In genomic region chr3:181695661-181696491, GRCh38 we compare ENCODE assay signal across 9 cellular contexts. TPM values are rescaled to one million over a fixed set of nuclear protein-coding genes. Genes with fewer than 3 reads are reported as not detected.
DNase-seq lines count a peak whose midpoint lies in the region; ATAC-seq and TF ChIP-seq lines count a peak whose summit lies in the region.
"Had no signal": no experiment of that assay in that cellular context is flagged by ENCODE, and none has a peak within 500 bp of the region (broad histone marks: within the 10 kb centered on the region; RNA-seq: fewer than 3 reads in every experiment).

No MANE protein-coding gene starts in this region.

- TF ChIP-seq CTCF in lower leg skin (IDR thresholded peaks at IDR 0.05) = no peak
- TF ChIP-seq CTCF in testis (IDR thresholded peaks at IDR 0.05) = no peak

- no peak for TF ChIP-seq POLR2A in lower leg skin (IDR thresholded peaks at IDR 0.05)
- TF ChIP-seq POLR2A in testis (IDR thresholded peaks at IDR 0.05) = no peak

- H3K27ac ChIP-seq in testis = peak overlapping the region; percentile 81 to 87

- H3K4me1 ChIP-seq in testis = peaks cover 10% of the 10 kb centered on the region

- no peak for ATAC-seq in HG03571 (IDR thresholded peaks at IDR 0.05; ENCODE audit: unreplicated experiment)

- H3K27me3 ChIP-seq in testis = no peaks in the 10 kb centered on the region

- WGBS in lower leg skin, 2 donors = 2% methylated on average over 52 to 65 of the region's 65 CpGs
- WGBS in testis, 2 donors = 1 to 2% methylated on average over 17 to 64 of the region's 65 CpGs

- H3K36me3 ChIP-seq in testis (ENCODE audit: low read depth, missing control alignments) = no peaks in the 10 kb centered on the region

- DNase-seq in NCI-H2227 (lab: John Stamatoyannopoulos, UW; ENCODE audit: unreplicated experiment) = peak; percentile 31
- no peak for DNase-seq in NCI-H2227 treated with DMSO at 0.1 percent for 48 hours (lab: John Stamatoyannopoulos, UW)
- peak; percentile 70 for DNase-seq in ecto neural progenitor cell (ENCODE audit: low spot score)
- no peak for DNase-seq in lower leg skin (ENCODE audit: low spot score in 2 of 2)
- peak; percentile 56 for DNase-seq in testis
- no peak for DNase-seq in activated CD8-positive, alpha-beta memory T cell treated with anti-CD3 and anti-CD28 coated beads for 24 hours
- DNase-seq in SIG-M5 (lab: John Stamatoyannopoulos, UW) = no peak
- DNase-seq: NCI-H187 treated with DMSO at 0.1 percent for 48 hours had no signal

- intact Hi-C loops in lower leg skin (cut with DNase I; ENCODE audit: low total_unique reads) = no loop called here
- intact Hi-C loops in testis (cut with DNase I; ENCODE audit: low total_unique reads) = no loop called here

- no peaks in the 10 kb centered on the region for H3K9me3 ChIP-seq in testis

- H3K4me3 ChIP-seq in lower leg skin (ENCODE audit: low read depth, poor library complexity, severe bottlenecking) (peak overlapping the region; percentile 17), testis (peak overlapping the region; percentile 61 to 65)

RNA-seq across cellular contexts. Expression of gene SOX2, which starts 15.8 kb away (rescaled TPM):
- total RNA-seq in lower leg skin (1 to 10 TPM in 3 of 4 donors, under 1 TPM in 1; 0.20 to 3.3 (median 1.1) TPM), testis (1 to 10 TPM; 5.1 to 7.8 TPM)
- polyA plus RNA-seq in testis (ENCODE audit: insufficient read depth, low read depth, low replicate concordance) = 7.2 TPM

Comparison
In these comparisons a context has a peak if more than half of its experiments do, and no peak if none do; other contexts are left out.
1. DNase-seq: peak in NCI-H2227 (single experiment), ecto neural progenitor cell (single experiment) and testis (single experiment); none in NCI-H2227 treated with DMSO at 0.1 percent for 48 hours (single experiment), lower leg skin (0 of 2), activated CD8-positive, alpha-beta memory T cell treated with anti-CD3 and anti-CD28 coated beads for 24 hours (single experiment) and SIG-M5 (single experiment).